ENCODE assay signal across 8 cellular contexts in the genomic region with DNA sequence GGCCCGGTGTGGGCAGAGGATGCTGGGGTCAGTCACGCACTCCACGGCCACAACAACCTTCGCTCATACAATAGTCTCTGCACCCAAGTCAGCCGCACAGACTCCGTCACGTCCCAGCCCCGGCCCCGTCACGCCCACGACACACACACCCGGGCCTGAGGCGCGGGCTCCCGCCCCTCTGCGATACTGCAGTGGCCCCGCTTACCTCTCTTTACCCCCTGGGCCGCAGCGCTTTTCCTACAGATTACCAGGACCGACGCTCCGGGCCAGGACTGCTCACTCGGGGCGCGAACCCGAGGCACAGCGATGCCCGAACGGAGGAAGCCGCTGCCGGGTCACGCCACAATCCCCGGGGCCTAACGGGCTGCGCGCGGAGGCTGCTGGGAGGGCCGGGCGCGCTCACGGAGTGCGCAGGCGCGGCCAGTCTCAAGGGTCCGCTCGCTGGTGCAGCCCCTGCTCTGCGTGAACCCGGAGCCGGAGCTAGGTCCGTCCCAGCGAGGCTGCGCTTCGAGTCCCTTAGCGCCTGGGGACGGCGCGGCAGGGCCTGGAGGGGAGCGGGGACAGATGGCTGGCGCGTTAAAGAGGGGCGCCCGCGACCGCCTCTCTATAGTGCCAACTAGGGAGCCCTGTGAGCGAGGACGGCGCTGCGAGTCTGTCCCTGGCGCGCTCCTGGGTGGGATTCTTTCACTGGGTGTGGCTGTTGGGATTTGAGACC. TPM values are rescaled to one million over a fixed set of nuclear protein-coding genes. Genes with fewer than 3 reads are reported as not detected.
DNase-seq lines count a peak whose midpoint lies in the region; ATAC-seq and TF ChIP-seq lines count a peak whose summit lies in the region.

TSS of gene ZFP82 (minus strand) at position 358 of the 715 bp plus-strand sequence. CDS start 8,855 bp downstream, outside the sequence.

- H3K27me3 ChIP-seq in lung (ENCODE audit: control insufficient read depth, insufficient read depth) (no peaks in the 10 kb centered on the region), HAP-1 (ENCODE audit: low read depth) (no peaks in the 10 kb centered on the region)

- H3K4me3 ChIP-seq in lung (peak within 1 kb of the TSS; percentile 74), HAP-1 (no peak within 1 kb of the TSS)

- WGBS in lung, 2 donors: 0 to 1% methylated on average over 70 of the region's 70 CpGs

- DNase-seq in GM13976 (ENCODE audit: low spot score) (peak; percentile 94), NCI-H460 (ENCODE audit: extremely low read depth, low read depth) (peak; percentile 17), ecto neural progenitor cell (ENCODE audit: low spot score) (peak; percentile 92), lung (ENCODE audit: low spot score) (peak; percentile 70), HAP-1 (ENCODE audit: low spot score in 2 of 2) (no peak)
- peak; percentile 83 for DNase-seq in activated CD4-positive, alpha-beta memory T cell treated with anti-CD3 and anti-CD28 coated beads for 36 hours
- DNase-seq in stimulated activated CD4-positive, alpha-beta T cell treated with anti-CD3 and anti-CD28 coated beads, TNF-alpha, amount 100 ng/mL, for 1 hour (ENCODE audit: low read depth in 3 of 3, low spot score in 1 of 3): peak; percentile 23 to 67 (median 51)

- peaks cover 15% of the 10 kb centered on the region for H3K27me3 Mint-ChIP-seq in activated CD4-positive, alpha-beta memory T cell treated with anti-CD3 and anti-CD28 coated beads for 36 hours

- H3K36me3 ChIP-seq in lung (ENCODE audit: control insufficient read depth in 2 of 2, insufficient read depth in 2 of 2, low read length in 2 of 2) (peaks cover 0 to 2% of the 10 kb centered on the region in 2 donors), HAP-1 (replicated peaks) (no peaks in the 10 kb centered on the region)

- H3K4me1 ChIP-seq in lung (ENCODE audit: control insufficient read depth in 2 of 2, insufficient read depth in 2 of 2, low read length in 2 of 2) (peaks cover 6% of the 10 kb centered on the region in 2 donors), HAP-1 (no peaks in the 10 kb centered on the region)

- peaks cover 26% of the 10 kb centered on the region for H3K4me1 Mint-ChIP-seq in activated CD4-positive, alpha-beta memory T cell treated with anti-CD3 and anti-CD28 coated beads for 36 hours (ENCODE audit: low read depth)

- H3K27ac Mint-ChIP-seq in activated CD4-positive, alpha-beta memory T cell treated with anti-CD3 and anti-CD28 coated beads for 36 hours: peak within 1 kb of the TSS; percentile 89

- H3K27ac ChIP-seq in lung (ENCODE audit: low read depth in 1 of 2, low read length in 1 of 2): peak within 1 kb of the TSS; percentile 87 to 91

- peaks cover 53% of the 10 kb centered on the region for H3K36me3 Mint-ChIP-seq in activated CD4-positive, alpha-beta memory T cell treated with anti-CD3 and anti-CD28 coated beads for 36 hours

- H3K9me3 Mint-ChIP-seq in activated CD4-positive, alpha-beta memory T cell treated with anti-CD3 and anti-CD28 coated beads for 36 hours: peaks cover 35% of the 10 kb centered on the region

- POLR2A ChIA-PET in activated CD4-positive, alpha-beta memory T cell treated with anti-CD3 and anti-CD28 coated beads for 36 hours (lab: Charles Lee): interaction anchor here (1.5 kb wide), 1 partner anchor 40 kb away, joined by 5 read pairs; the partner anchor contains the start of gene ZFP14

- ATAC-seq in HG03039 (IDR thresholded peaks at IDR 0.05; ENCODE audit: unreplicated experiment): peak; percentile 70
- ATAC-seq in lung (ENCODE audit: insufficient read depth, low FRiP score): peak; percentile 94

- TF ChIP-seq CTCF in GM13976 (IDR thresholded peaks at IDR 0.05; ENCODE audit: borderline replicate concordance, control extremely low read depth, extremely low read depth, insufficient read depth, missing control alignments) (no peak), lung (IDR thresholded peaks at IDR 0.05; ENCODE audit: control extremely low read depth, extremely low read depth) (no peak)

- intact Hi-C loops in activated CD4-positive, alpha-beta memory T cell treated with anti-CD3 and anti-CD28 coated beads for 36 hours (cut with micrococcal nuclease): loop anchor here (1.0 to 5.0 kb wide), 4 partner anchors 41 to 268 kb away; partner anchors contain the start of genes ZFP14, ZNF260, ZNF566 and ZNF567

- peak within 1 kb of the TSS; percentile 91 for H3K4me3 Mint-ChIP-seq in activated CD4-positive, alpha-beta memory T cell treated with anti-CD3 and anti-CD28 coated beads for 36 hours

- H3K9me3 ChIP-seq in lung (ENCODE audit: control insufficient read depth in 2 of 2, insufficient read depth in 1 of 2, low read length in 1 of 2): peaks cover 0 to 17% of the 10 kb centered on the region in 2 donors
- no peaks in the 10 kb centered on the region for H3K9me3 ChIP-seq in HAP-1

- in situ Hi-C loops in GM13976 (cut with MboI; ENCODE audit: low sequenced_read_pairs, unreplicated experiment): no loop called here
- in situ Hi-C loops in HAP-1 (cut with MboI; ENCODE audit: low sequenced_read_pairs): no loop called here

- CTCF ChIA-PET in activated CD4-positive, alpha-beta memory T cell treated with anti-CD3 and anti-CD28 coated beads for 36 hours (lab: Charles Lee): no interaction called here

RNA-seq across cellular contexts. Expression of gene ZFP82, which starts in this region (rescaled TPM):
- 3.5 and 4.7 TPM in 2 replicates for total RNA-seq in NCI-H460 (2014; rRNA removed; shearing (Covaris generic))
- 1.2 and 1.9 TPM in 2 replicates for polyA plus RNA-seq in NCI-H460 (2014; cell fraction: nucleus; rRNA removed)
- 1 to 10 TPM; 3.7 to 3.9 TPM for total RNA-seq in activated CD4-positive, alpha-beta memory T cell treated with anti-CD3 and anti-CD28 coated beads for 36 hours
- total RNA-seq in lung: 10 to 100 TPM in 1 of 2 donors, 1 to 10 TPM in 1; 3.9 to 11.5 TPM
- 1 to 10 TPM; 1.5 to 2.1 TPM for polyA plus RNA-seq in lung

Comparison
In these comparisons a context has a peak if more than half of its experiments do, and no peak if none do; other contexts are left out.
1. DNase-seq: peak in GM13976 (single experiment), NCI-H460 (single experiment), activated CD4-positive, alpha-beta memory T cell treated with anti-CD3 and anti-CD28 coated beads for 36 hours (single experiment), ecto neural progenitor cell (single experiment), lung (single experiment) and stimulated activated CD4-positive, alpha-beta T cell treated with anti-CD3 and anti-CD28 coated beads, TNF-alpha, amount 100 ng/mL, for 1 hour (3 of 3); none in HAP-1 (0 of 2).